13 cellular contexts compared by ENCODE assay signal in genomic region chr11:61893981-61894380, GRCh38. TPM values are rescaled to one million over a fixed set of nuclear protein-coding genes. Genes with fewer than 3 reads are reported as not detected.
A peak's percentile ranks its signal among the peaks of the same experiment; 100 is the strongest.
DNase-seq lines count a peak whose midpoint lies in the region; ATAC-seq, FAIRE-seq and TF ChIP-seq lines count a peak whose summit lies in the region.
"Had no signal": no experiment of that assay in that cellular context is flagged by ENCODE, and none has a peak within 500 bp of the region (broad histone marks: within the 10 kb centered on the region; RNA-seq: fewer than 3 reads in every experiment).

No MANE protein-coding gene starts in this region.

- H3K9me3 ChIP-seq in K562 (replicated peaks; ENCODE audit: control insufficient read depth, insufficient read depth, low read depth, low read length) = no peaks in the 10 kb centered on the region
- H3K9me3 ChIP-seq: neutrophil had no signal

- DNase-seq in HFFc6 (peak; percentile 96), K562 (ENCODE audit: extremely low read depth in 1 of 4, low spot score in 3 of 4) (no peak), hepatic stellate cell (ENCODE audit: low spot score) (peak; percentile 75), LoVo (ENCODE audit: low spot score) (no peak), GM20000 (ENCODE audit: low spot score) (no peak)
- DNase-seq: activated CD4-positive, alpha-beta T cell treated with anti-CD3 and anti-CD28 coated beads for 1 hour; CD4-positive, alpha-beta memory T cell; NCI-H526 had no signal

- peaks cover 4% of the 10 kb centered on the region for H3K79me2 ChIP-seq in ACC112 (ENCODE audit: control insufficient read depth, insufficient read depth, low read length, unreplicated experiment)
- H3K79me2 ChIP-seq in K562 (ENCODE audit: control insufficient read depth, insufficient read depth, low read length) = peaks cover 20% of the 10 kb centered on the region

- H4K20me1 ChIP-seq in K562 (replicated peaks; ENCODE audit: control insufficient read depth, insufficient read depth, low read length) = no peaks in the 10 kb centered on the region

- no peaks in the 10 kb centered on the region for H3K9me3 Mint-ChIP-seq in HFFc6
- H3K9me3 Mint-ChIP-seq: activated T-helper 1 cell treated with anti-CD3 and anti-CD28 coated beads, Interleukin-12 subunit alpha, Interleukin-12 subunit beta, Interleukin-2, Interleukin-4 antibody, amounts not matched to agents 30 ng/mL and 10 ng/mL and 1 ng/mL, durations not matched to agents 14 hours and 24 hours and 36 hours; CD4-positive, alpha-beta memory T cell had no signal

- POLR2A ChIA-PET in K562 (lab: Yijun Ruan, JAX) = interaction anchor here (1.5 kb wide), 1 partner anchor 56 kb away, joined by 3 read pairs; no protein-coding TSS in a partner anchor

- intact Hi-C loops in K562 (cut with micrococcal nuclease) = no loop called here

- CTCF ChIA-PET in K562 (lab: Yijun Ruan, JAX; ENCODE audit: low intra/inter-chr PET ratio) = no interaction called here

- H3K36me3 Mint-ChIP-seq in HFFc6 (ENCODE audit: low read depth) = no peaks in the 10 kb centered on the region
- H3K36me3 Mint-ChIP-seq: CD4-positive, alpha-beta memory T cell had no signal

- in situ Hi-C loops in K562 (cut with MboI) = no loop called here

- H3K27ac Mint-ChIP-seq in HFFc6 = peak overlapping the region; percentile 95
- H3K27ac Mint-ChIP-seq: activated T-helper 1 cell treated with anti-CD3 and anti-CD28 coated beads, Interleukin-12 subunit alpha, Interleukin-12 subunit beta, Interleukin-2, Interleukin-4 antibody, amounts not matched to agents 30 ng/mL and 10 ng/mL and 1 ng/mL, durations not matched to agents 14 hours and 24 hours and 36 hours had no signal

- no peaks in the 10 kb centered on the region for H3K36me3 ChIP-seq in ACC112 (ENCODE audit: insufficient read depth, low read length)
- H3K36me3 ChIP-seq in K562 (ENCODE audit: control insufficient read depth, insufficient read depth, low read length) = peaks cover 37% of the 10 kb centered on the region; the same call in 2 of the 3 replicates
- H3K36me3 ChIP-seq: neutrophil had no signal

- no peak overlapping the region for H2AFZ ChIP-seq in ACC112 (ENCODE audit: low read length, unreplicated experiment)
- no peak overlapping the region for H2AFZ ChIP-seq in K562 (ENCODE audit: low read depth, low read length)

- peak overlapping the region; percentile 61 for H3K27ac ChIP-seq in ACC112 (ENCODE audit: low read depth, low read length)
- no peak overlapping the region for H3K27ac ChIP-seq in K562 (ENCODE audit: extremely low read depth, low read depth, low read length)
- H3K27ac ChIP-seq: neutrophil had no signal

- H3K27me3 ChIP-seq in ACC112 (ENCODE audit: insufficient read depth, low read length) = no peaks in the 10 kb centered on the region
- H3K27me3 ChIP-seq in K562 (ENCODE audit: control insufficient read depth in 2 of 2, insufficient read depth in 2 of 2, low read length in 2 of 2) = no peaks in the 10 kb centered on the region

- TF ChIP-seq EP300 in K562 (IDR thresholded peaks at IDR 0.05; ENCODE audit: low read length) = no peak

- no peak overlapping the region for H3K4me2 ChIP-seq in K562 (ENCODE audit: insufficient read depth, low read length)

- TF ChIP-seq POLR2A in K562 (conservative IDR thresholded peaks at IDR 0.05) = no peak

- H3K4me1 ChIP-seq in ACC112 (ENCODE audit: control insufficient read depth, insufficient read depth, low read length, unreplicated experiment) = peaks cover 8% of the 10 kb centered on the region
- peaks cover 17 to 57% of the 10 kb centered on the region in 2 experiments for H3K4me1 ChIP-seq in K562 (replicated peaks in 1 of 2; ENCODE audit: control insufficient read depth in 2 of 2, insufficient read depth in 2 of 2, low read length in 2 of 2)

- ATAC-seq in K562 (no peak), HG02798 (IDR thresholded peaks at IDR 0.05; ENCODE audit: poor library complexity, unreplicated experiment) (no peak), HG03460 (IDR thresholded peaks at IDR 0.05; ENCODE audit: unreplicated experiment) (no peak)

- TF ChIP-seq CTCF in HFFc6 (IDR thresholded peaks at IDR 0.05) = no peak
- TF ChIP-seq CTCF in K562 (IDR thresholded peaks at IDR 0.05 in 2 of 3, conservative IDR thresholded peaks at IDR 0.05 in 1 of 3; ENCODE audit: insufficient read depth in 2 of 3, low read depth in 1 of 3, low read length in 3 of 3) = no peak
- no peak for TF ChIP-seq CTCF in GM20000 (IDR thresholded peaks at IDR 0.05; ENCODE audit: extremely low read depth, missing control alignments)

- BruUV-seq in K562 (replicated peaks; lab: Mats Ljungman, UMichigan) = no TSS peak

- no peak for TF ChIP-seq RAD21 in K562 (CRISPR knock-in tag; conservative IDR thresholded peaks at IDR 0.05 in 1 of 2, IDR thresholded peaks at IDR 0.05 in 1 of 2)

- H3K4me1 Mint-ChIP-seq in HFFc6 (ENCODE audit: low read depth) = peaks cover 22% of the 10 kb centered on the region

- WGBS in K562 (ENCODE audit: insufficient coverage, low coverage, missing lambda C conversion rate) = 57% methylated on average over 5 of the region's 5 CpGs

- no peak overlapping the region for H3K4me3 ChIP-seq in ACC112 (ENCODE audit: low read depth, low read length)
- H3K4me3 ChIP-seq in K562 = no peak overlapping the region

- FAIRE-seq in K562 (lab: Jason Lieb, UNC) = no peak

- no peak overlapping the region for H3K9ac ChIP-seq in K562 (ENCODE audit: insufficient read depth in 1 of 2, low read depth in 2 of 2, low read length in 2 of 2)

- no peaks in the 10 kb centered on the region for H3K9me1 ChIP-seq in K562 (ENCODE audit: control insufficient read depth, insufficient read depth, low read length)

- H3K27me3 Mint-ChIP-seq in HFFc6 (ENCODE audit: insufficient read depth) = no peaks in the 10 kb centered on the region; the same call in 1 of the 2 replicates
- H3K27me3 Mint-ChIP-seq: CD4-positive, alpha-beta memory T cell had no signal

- H3K4me3 Mint-ChIP-seq in HFFc6 = no peak overlapping the region
- H3K4me3 Mint-ChIP-seq: activated T-helper 1 cell treated with anti-CD3 and anti-CD28 coated beads, Interleukin-12 subunit alpha, Interleukin-12 subunit beta, Interleukin-2, Interleukin-4 antibody, amounts not matched to agents 30 ng/mL and 10 ng/mL and 1 ng/mL, durations not matched to agents 14 hours and 24 hours and 36 hours had no signal

RNA-seq across cellular contexts. Expression of gene FADS3, which starts 2.6 kb away (rescaled TPM):
- total RNA-seq in HFFc6 (2021; fragmentation: NEBNext Ultra II Directional; extraction: Animal tissue kit (Norgen Biotek cat#: 25700)) = 100 to 1,000 TPM; 126 to 161 (median 137) TPM
- 196 and 689 TPM in 2 replicates for total RNA-seq in K562 (2011; cell fraction: chromatin; rRNA removed; ENCODE audit: low replicate concordance)
- total RNA-seq in K562 (2011; cell fraction: nucleolus; rRNA removed) = 626 and 786 TPM in 2 replicates
- 287 and 362 TPM in 2 replicates for total RNA-seq in K562 (2011; cell fraction: nucleoplasm; rRNA removed)
- total RNA-seq in K562 (2014; rRNA removed) (92.7 and 125 TPM in 2 replicates), K562 (2014; rRNA removed; fragmentation: Illumina TruSeq; extraction: Trizol) (18.6 and 32.4 TPM in 2 replicates), K562 (2015; rRNA removed; fragmentation: Illumina TruSeq; extraction: Trizol) (55.1 and 55.3 TPM in 2 replicates), K562 (2021) (105 and 106 TPM in 2 replicates)
- polyA plus RNA-seq in K562 (2011; rRNA removed) (148 and 226 TPM in 2 replicates), K562 (2014; fragmentation: Illumina TruSeq; extraction: Trizol) (92.0 and 101 TPM in 2 replicates), K562 (2014; fragmentation: Nextera tagmentation; extraction: Ambion mirVana) (1 to 10 TPM in 1 of 2 experiments, under 1 TPM in 1; 0.97 to 3.3 TPM), K562 (2014; rRNA removed) (133 and 139 TPM in 2 replicates)
- polyA plus RNA-seq in K562 (2011; cell fraction: cytosol; rRNA removed) = 155 and 315 TPM in 2 replicates
- 2,057 and 2,412 TPM in 2 replicates for polyA plus RNA-seq in K562 (2011; cell fraction: nucleus; rRNA removed)
- polyA plus RNA-seq in K562 (2012) = 65.8 and 82.0 TPM in 2 replicates
- 33.8 and 64.4 TPM in 2 replicates for polyA minus RNA-seq in K562 (2011; rRNA and poly(A)+ RNA removed)
- polyA minus RNA-seq in K562 (2011; cell fraction: cytosol; rRNA and poly(A)+ RNA removed) = 109 and 120 TPM in 2 replicates
- polyA minus RNA-seq in K562 (2011; cell fraction: nucleus; rRNA and poly(A)+ RNA removed) = 200 TPM in 2 replicates

RNA-seq across cellular contexts. Expression of gene RAB3IL1, which starts 23.4 kb away (rescaled TPM):
- total RNA-seq in HFFc6 (2021; fragmentation: NEBNext Ultra II Directional; extraction: Animal tissue kit (Norgen Biotek cat#: 25700)) = 1 to 10 TPM; 5.3 to 8.8 (median 7.9) TPM
- total RNA-seq in K562 (2011; cell fraction: chromatin; rRNA removed; ENCODE audit: low replicate concordance) = 21.2 and 46.4 TPM in 2 replicates
- 27.3 and 33.0 TPM in 2 replicates for total RNA-seq in K562 (2011; cell fraction: nucleolus; rRNA removed)
- total RNA-seq in K562 (2011; cell fraction: nucleoplasm; rRNA removed) = 19.3 and 24.0 TPM in 2 replicates
- total RNA-seq in K562 (2014; rRNA removed) = 17.6 and 19.8 TPM in 2 replicates
- 2.0 and 3.7 TPM in 2 replicates for total RNA-seq in K562 (2014; rRNA removed; fragmentation: Illumina TruSeq; extraction: Trizol)
- total RNA-seq in K562 (2015; rRNA removed; fragmentation: Illumina TruSeq; extraction: Trizol) = 8.9 and 10.3 TPM in 2 replicates
- total RNA-seq in K562 (2021) = 42.6 and 46.2 TPM in 2 replicates
- polyA plus RNA-seq in K562 (2011; rRNA removed) = 15.5 and 17.7 TPM in 2 replicates
- 18.3 and 41.7 TPM in 2 replicates for polyA plus RNA-seq in K562 (2011; cell fraction: cytosol; rRNA removed)
- polyA plus RNA-seq in K562 (2011; cell fraction: nucleus; rRNA removed) = 25.8 and 42.6 TPM in 2 replicates
- polyA plus RNA-seq in K562 (2012) = 15.9 and 29.1 TPM in 2 replicates
- polyA plus RNA-seq in K562 (2014; fragmentation: Illumina TruSeq; extraction: Trizol) = 25.1 and 31.8 TPM in 2 replicates
- under 1 TPM; 0.15 to 0.25 TPM for polyA plus RNA-seq in K562 (2014; fragmentation: Nextera tagmentation; extraction: Ambion mirVana)
- 28.2 and 29.7 TPM in 2 replicates for polyA plus RNA-seq in K562 (2014; rRNA removed)
- 6.1 and 11.2 TPM in 2 replicates for polyA minus RNA-seq in K562 (2011; rRNA and poly(A)+ RNA removed)
- polyA minus RNA-seq in K562 (2011; cell fraction: cytosol; rRNA and poly(A)+ RNA removed) = 22.8 and 26.0 TPM in 2 replicates
- 13.3 and 13.9 TPM in 2 replicates for polyA minus RNA-seq in K562 (2011; cell fraction: nucleus; rRNA and poly(A)+ RNA removed)
- polyA plus RNA-seq: CD4-positive, alpha-beta memory T cell had no signal

RNA-seq across cellular contexts. Expression of gene BEST1, which starts 56.2 kb away (rescaled TPM):
- 1 to 10 TPM in 5 of 6 experiments, under 1 TPM in 1; 0.92 to 2.0 (median 1.9) TPM for total RNA-seq in HFFc6 (2021; fragmentation: NEBNext Ultra II Directional; extraction: Animal tissue kit (Norgen Biotek cat#: 25700))
- 4.5 and 6.1 TPM in 2 replicates for total RNA-seq in K562 (2011; cell fraction: chromatin; rRNA removed; ENCODE audit: low replicate concordance)
- total RNA-seq in K562 (2011; cell fraction: nucleolus; rRNA removed) = 4.7 and 5.5 TPM in 2 replicates
- total RNA-seq in K562 (2011; cell fraction: nucleoplasm; rRNA removed) = 4.4 and 5.5 TPM in 2 replicates
- total RNA-seq in K562 (2014; rRNA removed) = 0.36 and 0.61 TPM in 2 replicates
- total RNA-seq in K562 (2014; rRNA removed; fragmentation: Illumina TruSeq; extraction: Trizol) = 0.35 and 0.40 TPM in 2 replicates
- total RNA-seq in K562 (2015; rRNA removed; fragmentation: Illumina TruSeq; extraction: Trizol) = 0.07 and 0.11 TPM in 2 replicates
- 0.85 and 1.0 TPM in 2 replicates for total RNA-seq in K562 (2021)
- polyA plus RNA-seq in K562 (2011; rRNA removed) = 0.22 and 0.49 TPM in 2 replicates
- 0.15 and 0.35 TPM in 2 replicates for polyA plus RNA-seq in K562 (2011; cell fraction: cytosol; rRNA removed)
- 1.4 and 1.9 TPM in 2 replicates for polyA plus RNA-seq in K562 (2011; cell fraction: nucleus; rRNA removed)
- 1.0 and 15.0 TPM in 2 replicates for polyA plus RNA-seq in K562 (2012)
- polyA plus RNA-seq in K562 (2014; fragmentation: Illumina TruSeq; extraction: Trizol) = 0.73 and 0.86 TPM in 2 replicates
- polyA plus RNA-seq in K562 (2014; fragmentation: Nextera tagmentation; extraction: Ambion mirVana) = under 1 TPM; 0.27 to 0.62 TPM
- 1.3 TPM in 2 replicates for polyA plus RNA-seq in K562 (2014; rRNA removed)
- 0.28 and 0.66 TPM in 2 replicates for polyA minus RNA-seq in K562 (2011; rRNA and poly(A)+ RNA removed)
- not detected in 2 replicates for polyA minus RNA-seq in K562 (2011; cell fraction: cytosol; rRNA and poly(A)+ RNA removed)
- polyA minus RNA-seq in K562 (2011; cell fraction: nucleus; rRNA and poly(A)+ RNA removed) = 0.67 and 2.3 TPM in 2 replicates
- total RNA-seq: activated T-helper 1 cell treated with anti-CD3 and anti-CD28 coated beads, Interleukin-12 subunit alpha, Interleukin-12 subunit beta, Interleukin-2, Interleukin-4 antibody, amounts not matched to agents 30 ng/mL and 10 ng/mL and 1 ng/mL, durations not matched to agents 14 hours and 24 hours and 36 hours had no signal

Comparison
In these comparisons a context has a peak if more than half of its experiments do, and no peak if none do; other contexts are left out.
1. DNase-seq: peak in HFFc6 (single experiment) and hepatic stellate cell (single experiment); none in K562 (0 of 4), LoVo (single experiment) and GM20000 (single experiment).